Comparison of ENCODE assay signal across 9 cellular contexts in the genomic region with DNA sequence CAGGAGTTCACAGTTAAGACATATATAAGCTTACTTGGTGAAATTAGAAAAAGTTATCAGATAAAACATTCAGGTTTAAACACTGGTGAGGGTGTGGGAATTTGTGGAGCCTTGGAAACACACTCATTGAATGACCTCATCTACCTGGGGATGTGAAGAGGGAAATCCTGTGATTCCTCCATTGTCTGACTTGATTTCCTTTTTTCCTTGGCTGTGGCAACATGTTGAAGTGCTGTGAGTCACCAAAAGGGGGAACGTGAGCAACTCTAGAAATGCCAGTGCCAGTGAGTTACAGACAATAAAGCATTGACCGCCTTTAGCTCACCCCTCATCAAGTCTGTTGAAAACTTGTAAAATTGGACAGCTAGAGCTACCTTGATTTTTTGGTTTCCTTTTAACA. TPM values are rescaled to one million over a fixed set of nuclear protein-coding genes. Genes with fewer than 3 reads are reported as not detected.
A peak's percentile ranks its signal among the peaks of the same experiment; 100 is the strongest.
DNase-seq lines count a peak whose midpoint lies in the region; ATAC-seq, FAIRE-seq and TF ChIP-seq lines count a peak whose summit lies in the region.
"Had no signal": no experiment of that assay in that cellular context is flagged by ENCODE, and none has a peak within 500 bp of the region (broad histone marks: within the 10 kb centered on the region; RNA-seq: fewer than 3 reads in every experiment).

No MANE protein-coding gene starts in this region.

- no peak for ATAC-seq in A549

- TF ChIP-seq CTCF in A549 (IDR thresholded peaks at IDR 0.05) = no peak

- peaks cover 4% of the 10 kb centered on the region; the same call in 1 of the 3 replicates for H3K9me3 ChIP-seq in A549
- H3K9me3 ChIP-seq in SK-N-MC (ENCODE audit: low read depth, low read length) = no peaks in the 10 kb centered on the region

- 57% methylated on average over 2 of the region's 2 CpGs for WGBS in A549 (ENCODE audit: missing lambda C conversion rate)

- TF ChIP-seq POLR2A in A549 (IDR thresholded peaks at IDR 0.05; ENCODE audit: low read length) = no peak

- H3K9ac ChIP-seq in SK-N-MC (ENCODE audit: insufficient read length) = no peak overlapping the region

- no peak for TF ChIP-seq EP300 in A549 (IDR thresholded peaks at IDR 0.05)

- H3K36me3 ChIP-seq in SK-N-MC (ENCODE audit: insufficient read depth, low read length) = no peaks in the 10 kb centered on the region

- peak overlapping the region; percentile 88 for H3K4me2 ChIP-seq in A549

- POLR2A ChIA-PET in A549 (lab: Yijun Ruan, JAX) = no interaction called here

- no peak overlapping the region for H3K27ac ChIP-seq in A549
- H3K27ac ChIP-seq in SK-N-MC = no peak overlapping the region; the same call in 1 of the 2 replicates

- H3K4me1 ChIP-seq in A549 = peaks cover 27% of the 10 kb centered on the region

- no peak for FAIRE-seq in A549 (lab: Jason Lieb, UNC)

- 0 out of 5 replicates have a peak, but pooled peaks of 1 of the 2 experiments have one; percentile 3 for TF ChIP-seq RAD21 in A549 (conservative IDR thresholded peaks at IDR 0.05 in 1 of 2, IDR thresholded peaks at IDR 0.05 in 1 of 2)

- no peak for DNase-seq in A549 (ENCODE audit: low read depth in 1 of 2, low spot score in 1 of 2)
- DNase-seq in ELF-1 (ENCODE audit: low read depth, low spot score) = peak; percentile 46
- no peak for DNase-seq in SK-N-MC (ENCODE audit: low read depth, low spot score)
- DNase-seq in fibroblast of peridontal ligament (ENCODE audit: extremely low read depth) = peak; percentile 47
- DNase-seq in superior temporal gyrus (ENCODE audit: extremely low spot score) = no peak
- no peak for DNase-seq in activated effector memory CD4-positive, alpha-beta T cell treated with Interleukin-2 at 50 U/mL for 16 hours
- no peak for DNase-seq in ureter (ENCODE audit: low spot score)
- no peak for DNase-seq in amniotic stem cell (lab: John Stamatoyannopoulos, UW)
- DNase-seq: aorta had no signal

- H3K4me3 ChIP-seq in A549 (no peak overlapping the region), SK-N-MC (peak overlapping the region; percentile 92)

- CTCF ChIA-PET in A549 (lab: Yijun Ruan, JAX) = interaction anchor here (0.6 to 2.7 kb wide), 9 partner anchors 10 to 146 kb away, joined by 3 to 8 read pairs (median 3); a partner anchor contains a TSS

TF ChIP-seq in A549, 52 proteins besides CTCF, POLR2A, EP300 and RAD21:
- no peak for TF ChIP-seq TFCP2L1 (CRISPR knock-in tag; IDR thresholded peaks at IDR 0.05)
- TF ChIP-seq FOSL2 (IDR thresholded peaks at IDR 0.05) = no peak
- TF ChIP-seq FOSL2 (CRISPR knock-in tag; IDR thresholded peaks at IDR 0.05) = peak; percentile 50; the same call in 1 of the 2 replicates
- TF ChIP-seq RCOR1 (IDR thresholded peaks at IDR 0.05; ENCODE audit: low read depth, low read length) = no peak
TF ChIP-seq in A549: peak in this region for 1.

RNA-seq across cellular contexts. Expression of a gene that starts 1.8 kb away (rescaled TPM):
- polyA plus RNA-seq in A549 (2011; rRNA removed) = 35.4 and 37.3 TPM in 2 replicates
- polyA plus RNA-seq in A549 (2012; cell fraction: cytosol; rRNA removed) = 65.7 and 69.4 TPM in 2 replicates
- 54.9 and 55.2 TPM in 2 replicates for polyA plus RNA-seq in A549 (2012; cell fraction: nucleus; rRNA removed)
- polyA plus RNA-seq in A549 (2017; fragmentation: RNase III; extraction: RNeasy Plus Mini Kit Qiagen cat#74134 plus additional on column Dnase treatment) = 47.7 to 49.6 TPM (median 49.5 TPM) in 3 replicates
- 30.2 and 35.8 TPM in 2 replicates for polyA minus RNA-seq in A549 (2011; rRNA and poly(A)+ RNA removed)
- total RNA-seq in ureter = 44.2 TPM

RNA-seq across cellular contexts. Expression of a gene that starts 3.5 kb away (rescaled TPM):
- polyA plus RNA-seq in A549 (2011; rRNA removed) (36.3 and 36.4 TPM in 2 replicates), A549 (2017; fragmentation: RNase III; extraction: RNeasy Plus Mini Kit Qiagen cat#74134 plus additional on column Dnase treatment) (47.4 to 55.8 TPM (median 48.8 TPM) in 3 replicates)
- 77.1 and 78.5 TPM in 2 replicates for polyA plus RNA-seq in A549 (2012; cell fraction: cytosol; rRNA removed)
- 83.5 and 111 TPM in 2 replicates for polyA plus RNA-seq in A549 (2012; cell fraction: nucleus; rRNA removed)
- 54.9 and 55.1 TPM in 2 replicates for polyA minus RNA-seq in A549 (2011; rRNA and poly(A)+ RNA removed)
- 54.5 TPM for total RNA-seq in ureter

RNA-seq across cellular contexts. Expression of a gene that starts 52.3 kb away (rescaled TPM):
- polyA plus RNA-seq in A549 (2011; rRNA removed) (70.9 and 77.2 TPM in 2 replicates), A549 (2017; fragmentation: RNase III; extraction: RNeasy Plus Mini Kit Qiagen cat#74134 plus additional on column Dnase treatment) (64.6 to 71.6 TPM (median 66.0 TPM) in 3 replicates)
- polyA plus RNA-seq in A549 (2012; cell fraction: cytosol; rRNA removed) = 103 and 111 TPM in 2 replicates
- polyA plus RNA-seq in A549 (2012; cell fraction: nucleus; rRNA removed) = 109 and 116 TPM in 2 replicates
- polyA minus RNA-seq in A549 (2011; rRNA and poly(A)+ RNA removed) = 47.4 and 54.4 TPM in 2 replicates
- 73.1 TPM for total RNA-seq in ureter

Comparison
In these comparisons a context has a peak if more than half of its experiments do, and no peak if none do; other contexts are left out.
1. DNase-seq: peak in ELF-1 (single experiment) and fibroblast of peridontal ligament (single experiment); none in A549 (0 of 2), SK-N-MC (single experiment), superior temporal gyrus (single experiment), activated effector memory CD4-positive, alpha-beta T cell treated with Interleukin-2 at 50 U/mL for 16 hours (single experiment), ureter (single experiment) and amniotic stem cell (single experiment).